9 cellular contexts compared by ENCODE assay signal in genomic region chr4:108762559-108763225, GRCh38. TPM values are rescaled to one million over a fixed set of nuclear protein-coding genes. Genes with fewer than 3 reads are reported as not detected.
DNase-seq lines count a peak whose midpoint lies in the region; ATAC-seq, FAIRE-seq and TF ChIP-seq lines count a peak whose summit lies in the region.
"Had no signal": no experiment of that assay in that cellular context is flagged by ENCODE, and none has a peak within 500 bp of the region (broad histone marks: within the 10 kb centered on the region; RNA-seq: fewer than 3 reads in every experiment).

Gene ETNPPL, minus strand, starts transcription at chr4:108763053. Its CDS starts 155 bp downstream, at chr4:108762898.

- no peaks in the 10 kb centered on the region for H3K79me1 ChIP-seq in mesenchymal stem cell (replicated peaks; ENCODE audit: low read length, poor library complexity, severe bottlenecking)

- peak within 1 kb of the TSS in 1 of 2 experiments; percentile 19 for H3K14ac ChIP-seq in mesenchymal stem cell (ENCODE audit: low read length in 2 of 2)

- H2BK15ac ChIP-seq in mesenchymal stem cell (ENCODE audit: low read depth, poor library complexity, severe bottlenecking) = no peak within 1 kb of the TSS

- POLR2A ChIA-PET in A549 (lab: Yijun Ruan, JAX) = no interaction called here

- no peaks in the 10 kb centered on the region for H3K9me2 ChIP-seq in GM23248 (ENCODE audit: insufficient read depth)

- H3K9ac ChIP-seq in GM23248 (no peak within 1 kb of the TSS; the same call in 1 of the 2 replicates), mesenchymal stem cell (ENCODE audit: low read length) (peak within 1 kb of the TSS; percentile 13)

- H3K27ac Mint-ChIP-seq in activated CD4-positive, alpha-beta T cell treated with anti-CD3 and anti-CD28 coated beads, Interleukin-2, amount 10 ng/mL, durations not matched to agents 24 days and 14 days = peak within 1 kb of the TSS; percentile 10
- H3K27ac Mint-ChIP-seq in effector memory CD8-positive, alpha-beta T cell = peak within 1 kb of the TSS in 1 of 2 donors; percentile 1
- H3K27ac Mint-ChIP-seq in stimulated activated naive CD8-positive, alpha-beta T cell treated with anti-CD3 and anti-CD28 coated beads, Interleukin-15, Interleukin-2, amounts not matched to agents 100 ng/mL and 50 ng/mL, for 24 hours = no peak within 1 kb of the TSS

- H3K4me3 ChIP-seq in A549 (peak within 1 kb of the TSS; percentile 52), GM23248 (peak within 1 kb of the TSS; percentile 71), mesenchymal stem cell (ENCODE audit: insufficient read depth in 1 of 2, low read depth in 1 of 2, low read length in 2 of 2) (peak within 1 kb of the TSS; percentile 61 to 90)

- DNase-seq in A549 (ENCODE audit: low read depth in 1 of 2, low spot score in 1 of 2) (peak in 1 of 2 experiments; percentile 2), GM23248 (peak; percentile 41), mesenchymal stem cell (peak; percentile 28), GM10266 (ENCODE audit: extremely low spot score) (no peak)
- peak; percentile 71 for DNase-seq in activated CD4-positive, alpha-beta T cell treated with anti-CD3 and anti-CD28 coated beads, Interleukin-2, amount 10 ng/mL, durations not matched to agents 24 days and 14 days
- peak in 1 of 3 experiments; percentile 3 for DNase-seq in effector memory CD8-positive, alpha-beta T cell

- WGBS in A549 (ENCODE audit: missing lambda C conversion rate) = 3% methylated on average over 28 of the region's 61 CpGs
- 1 to 3% methylated on average over 60 to 61 of the region's 61 CpGs for WGBS in GM23248 (ENCODE audit: low coverage in 1 of 2, low lambda C conversion rate in 2 of 2, missing lambda C conversion rate in 2 of 2), 2 experiments
- under 1% methylated on average over 57 of the region's 61 CpGs for WGBS in mesenchymal stem cell

- no peak within 1 kb of the TSS for H4K8ac ChIP-seq in mesenchymal stem cell (ENCODE audit: low read length)

- ATAC-seq in A549 (peak; percentile 81 to 88), GM21528 (IDR thresholded peaks at IDR 0.05; ENCODE audit: low FRiP score, unreplicated experiment) (no peak)
- ATAC-seq in effector memory CD8-positive, alpha-beta T cell (replicated peaks) = peak; percentile 66

- H3K27me3 ChIP-seq in GM23248 (replicated peaks; ENCODE audit: insufficient read depth) (peaks cover 36% of the 10 kb centered on the region), mesenchymal stem cell (ENCODE audit: control insufficient read depth in 1 of 2, insufficient read depth in 1 of 2, low read length in 2 of 2) (peaks cover 14 to 18% of the 10 kb centered on the region in 2 experiments)

- H3K9me3 ChIP-seq in A549 (no peaks in the 10 kb centered on the region), GM23248 (ENCODE audit: low read depth) (no peaks in the 10 kb centered on the region), mesenchymal stem cell (ENCODE audit: control insufficient read depth, low read length) (no peaks in the 10 kb centered on the region)

- H4K91ac ChIP-seq in mesenchymal stem cell (ENCODE audit: low read length) = no peak within 1 kb of the TSS

- H3K4me3 Mint-ChIP-seq in activated CD4-positive, alpha-beta T cell treated with anti-CD3 and anti-CD28 coated beads, Interleukin-2, amount 10 ng/mL, durations not matched to agents 24 days and 14 days = peak within 1 kb of the TSS; percentile 87
- H3K4me3 Mint-ChIP-seq in effector memory CD8-positive, alpha-beta T cell = peak within 1 kb of the TSS; percentile 72 to 74
- peak within 1 kb of the TSS; percentile 74 for H3K4me3 Mint-ChIP-seq in stimulated activated naive CD8-positive, alpha-beta T cell treated with anti-CD3 and anti-CD28 coated beads, Interleukin-15, Interleukin-2, amounts not matched to agents 100 ng/mL and 50 ng/mL, for 24 hours

- CTCF ChIA-PET in A549 (lab: Yijun Ruan, JAX) = interaction anchor here (1.4 kb wide), 1 partner anchor 12 kb away, joined by 3 read pairs; no protein-coding TSS in a partner anchor

- H2AFZ ChIP-seq in GM23248 = peak within 1 kb of the TSS; percentile 80
- H2AFZ ChIP-seq in mesenchymal stem cell (ENCODE audit: low read depth, low read length) = peak within 1 kb of the TSS; percentile 94

- TF ChIP-seq CTCF in A549 (IDR thresholded peaks at IDR 0.05) (no peak), GM10266 (IDR thresholded peaks at IDR 0.05; ENCODE audit: control insufficient read depth, insufficient read depth, low read depth, missing control alignments) (no peak)

- no peak for FAIRE-seq in A549 (lab: Jason Lieb, UNC)
- FAIRE-seq: colon had no signal

- in situ Hi-C loops in GM23248 (cut with MboI) = no loop called here

- H3K36me3 ChIP-seq in GM23248 (ENCODE audit: low read depth) (no peaks in the 10 kb centered on the region), mesenchymal stem cell (ENCODE audit: control insufficient read depth in 1 of 2, insufficient read depth in 2 of 2, low read depth in 1 of 2, low read length in 2 of 2) (peaks cover 0 to 3% of the 10 kb centered on the region in 2 experiments)

- no peaks in the 10 kb centered on the region for H3K79me2 ChIP-seq in GM23248 (ENCODE audit: insufficient read depth)

- H3K4ac ChIP-seq in mesenchymal stem cell (ENCODE audit: low read depth in 1 of 2, low read length in 2 of 2) = no peak within 1 kb of the TSS

- TF ChIP-seq POLR2A in A549 (IDR thresholded peaks at IDR 0.05; ENCODE audit: low read length) = no peak

- no peak within 1 kb of the TSS for H2AK5ac ChIP-seq in mesenchymal stem cell (ENCODE audit: low read length, severe bottlenecking)

- TF ChIP-seq RAD21 in A549 (conservative IDR thresholded peaks at IDR 0.05 in 1 of 2, IDR thresholded peaks at IDR 0.05 in 1 of 2) = no peak

- H2BK120ac ChIP-seq in mesenchymal stem cell (ENCODE audit: low read depth, low read length) = no peak within 1 kb of the TSS

- intact Hi-C loops in activated CD4-positive, alpha-beta T cell treated with anti-CD3 and anti-CD28 coated beads, Interleukin-2, amount 10 ng/mL, durations not matched to agents 24 days and 14 days (cut with micrococcal nuclease) = no loop called here

- no peaks in the 10 kb centered on the region for H4K20me1 ChIP-seq in GM23248 (ENCODE audit: insufficient read depth)

- no peaks in the 10 kb centered on the region for H3K9me3 Mint-ChIP-seq in activated CD4-positive, alpha-beta T cell treated with anti-CD3 and anti-CD28 coated beads, Interleukin-2, amount 10 ng/mL, durations not matched to agents 24 days and 14 days
- no peaks in the 10 kb centered on the region for H3K9me3 Mint-ChIP-seq in effector memory CD8-positive, alpha-beta T cell
- H3K9me3 Mint-ChIP-seq in stimulated activated naive CD8-positive, alpha-beta T cell treated with anti-CD3 and anti-CD28 coated beads, Interleukin-15, Interleukin-2, amounts not matched to agents 100 ng/mL and 50 ng/mL, for 24 hours = no peaks in the 10 kb centered on the region

- H3K27ac ChIP-seq in A549 (peak within 1 kb of the TSS in 1 of 2 experiments; percentile 34; a peak in 1 of 6 replicates), GM23248 (no peak within 1 kb of the TSS), mesenchymal stem cell (ENCODE audit: low read length, poor library complexity, severe bottlenecking) (no peak within 1 kb of the TSS)

- H3F3A ChIP-seq in GM23248 (ENCODE audit: insufficient read depth) = no peaks in the 10 kb centered on the region

- peaks cover 53% of the 10 kb centered on the region for H3K27me3 Mint-ChIP-seq in activated CD4-positive, alpha-beta T cell treated with anti-CD3 and anti-CD28 coated beads, Interleukin-2, amount 10 ng/mL, durations not matched to agents 24 days and 14 days
- H3K27me3 Mint-ChIP-seq in effector memory CD8-positive, alpha-beta T cell = peaks cover 39 to 42% of the 10 kb centered on the region in 2 donors
- peaks cover 49% of the 10 kb centered on the region for H3K27me3 Mint-ChIP-seq in stimulated activated naive CD8-positive, alpha-beta T cell treated with anti-CD3 and anti-CD28 coated beads, Interleukin-15, Interleukin-2, amounts not matched to agents 100 ng/mL and 50 ng/mL, for 24 hours

- H3K23ac ChIP-seq in mesenchymal stem cell (ENCODE audit: low read length in 2 of 2) = peak within 1 kb of the TSS in 1 of 2 experiments; percentile 3

- no peak within 1 kb of the TSS for H2BK12ac ChIP-seq in mesenchymal stem cell (ENCODE audit: low read length in 2 of 2)

- H3K4me2 ChIP-seq in A549 (peak within 1 kb of the TSS; percentile 94), GM23248 (ENCODE audit: unreplicated experiment) (peak within 1 kb of the TSS; percentile 86), mesenchymal stem cell (ENCODE audit: low read length, poor library complexity, severe bottlenecking) (peak within 1 kb of the TSS; percentile 100)

- no peaks in the 10 kb centered on the region for H3K4me1 ChIP-seq in A549
- no peaks in the 10 kb centered on the region for H3K4me1 ChIP-seq in GM23248 (ENCODE audit: insufficient read depth)
- peaks cover 3% of the 10 kb centered on the region for H3K4me1 ChIP-seq in mesenchymal stem cell (ENCODE audit: control insufficient read depth, insufficient read depth, low read depth, low read length)

- no peak for TF ChIP-seq EP300 in A549 (IDR thresholded peaks at IDR 0.05)

- H3K4me1 Mint-ChIP-seq in activated CD4-positive, alpha-beta T cell treated with anti-CD3 and anti-CD28 coated beads, Interleukin-2, amount 10 ng/mL, durations not matched to agents 24 days and 14 days = peaks cover 11% of the 10 kb centered on the region
- peaks cover 11 to 12% of the 10 kb centered on the region in 2 donors for H3K4me1 Mint-ChIP-seq in effector memory CD8-positive, alpha-beta T cell (ENCODE audit: low read depth in 2 of 2)
- H3K4me1 Mint-ChIP-seq in stimulated activated naive CD8-positive, alpha-beta T cell treated with anti-CD3 and anti-CD28 coated beads, Interleukin-15, Interleukin-2, amounts not matched to agents 100 ng/mL and 50 ng/mL, for 24 hours (ENCODE audit: low read depth) = peaks cover 11% of the 10 kb centered on the region

- no peak within 1 kb of the TSS for H2BK5ac ChIP-seq in mesenchymal stem cell (ENCODE audit: low read depth, low read length, poor library complexity, severe bottlenecking)

- no peaks in the 10 kb centered on the region for H3K36me3 Mint-ChIP-seq in activated CD4-positive, alpha-beta T cell treated with anti-CD3 and anti-CD28 coated beads, Interleukin-2, amount 10 ng/mL, durations not matched to agents 24 days and 14 days (ENCODE audit: low read depth)
- no peaks in the 10 kb centered on the region for H3K36me3 Mint-ChIP-seq in effector memory CD8-positive, alpha-beta T cell (ENCODE audit: insufficient read depth)
- no peaks in the 10 kb centered on the region for H3K36me3 Mint-ChIP-seq in stimulated activated naive CD8-positive, alpha-beta T cell treated with anti-CD3 and anti-CD28 coated beads, Interleukin-15, Interleukin-2, amounts not matched to agents 100 ng/mL and 50 ng/mL, for 24 hours (ENCODE audit: low read depth)

- peak within 1 kb of the TSS in 1 of 2 experiments; percentile 16 for H3K18ac ChIP-seq in mesenchymal stem cell (ENCODE audit: low read depth in 1 of 2, low read length in 2 of 2)

RNA-seq across cellular contexts. Expression of gene ETNPPL, which starts in this region (rescaled TPM):
- polyA plus RNA-seq in A549 (2011; rRNA removed) (not detected in 2 replicates), A549 (2017; fragmentation: RNase III; extraction: RNeasy Plus Mini Kit Qiagen cat#74134 plus additional on column Dnase treatment) (0.05 TPM in 1 of 3 replicates, not detected in the others), GM23248 (2016; fragmentation: Nextera tagmentation; extraction: Ambion mirVana) (not detected in 2 replicates)
- polyA plus RNA-seq in A549 (2012; cell fraction: cytosol; rRNA removed) = 0.07 TPM in 1 of 2 replicates, not detected in the other
- not detected in 2 replicates for polyA plus RNA-seq in A549 (2012; cell fraction: nucleus; rRNA removed)
- not detected in 2 replicates for polyA minus RNA-seq in A549 (2011; rRNA and poly(A)+ RNA removed)
- total RNA-seq in GM23248 (2014; rRNA removed; shearing (Covaris generic)) = not detected in 2 replicates
- total RNA-seq in activated CD4-positive, alpha-beta T cell treated with anti-CD3 and anti-CD28 coated beads, Interleukin-2, amount 10 ng/mL, durations not matched to agents 24 days and 14 days = not detected in 2 replicates
- polyA plus RNA-seq in mesenchymal stem cell (2013, experiment 1 of 2) = not detected
- polyA plus RNA-seq in mesenchymal stem cell (2013, experiment 2 of 2) = not detected

Comparison
In these comparisons a context has a peak if more than half of its experiments do, and no peak if none do; other contexts are left out.
1. Peak in ATAC-seq, H3K4me3 ChIP-seq and H3K4me2 ChIP-seq in A549; RNA of the gene not detected or under 1 TPM.
2. Peak in DNase-seq, H3K4me3 ChIP-seq and H3K4me2 ChIP-seq in GM23248; RNA of the gene not detected or under 1 TPM.
3. Peak in DNase-seq in activated CD4-positive, alpha-beta T cell treated with anti-CD3 and anti-CD28 coated beads, Interleukin-2, amount 10 ng/mL, durations not matched to agents 24 days and 14 days; RNA of the gene not detected or under 1 TPM.